8 cellular contexts compared by ENCODE assay signal in the genomic region with DNA sequence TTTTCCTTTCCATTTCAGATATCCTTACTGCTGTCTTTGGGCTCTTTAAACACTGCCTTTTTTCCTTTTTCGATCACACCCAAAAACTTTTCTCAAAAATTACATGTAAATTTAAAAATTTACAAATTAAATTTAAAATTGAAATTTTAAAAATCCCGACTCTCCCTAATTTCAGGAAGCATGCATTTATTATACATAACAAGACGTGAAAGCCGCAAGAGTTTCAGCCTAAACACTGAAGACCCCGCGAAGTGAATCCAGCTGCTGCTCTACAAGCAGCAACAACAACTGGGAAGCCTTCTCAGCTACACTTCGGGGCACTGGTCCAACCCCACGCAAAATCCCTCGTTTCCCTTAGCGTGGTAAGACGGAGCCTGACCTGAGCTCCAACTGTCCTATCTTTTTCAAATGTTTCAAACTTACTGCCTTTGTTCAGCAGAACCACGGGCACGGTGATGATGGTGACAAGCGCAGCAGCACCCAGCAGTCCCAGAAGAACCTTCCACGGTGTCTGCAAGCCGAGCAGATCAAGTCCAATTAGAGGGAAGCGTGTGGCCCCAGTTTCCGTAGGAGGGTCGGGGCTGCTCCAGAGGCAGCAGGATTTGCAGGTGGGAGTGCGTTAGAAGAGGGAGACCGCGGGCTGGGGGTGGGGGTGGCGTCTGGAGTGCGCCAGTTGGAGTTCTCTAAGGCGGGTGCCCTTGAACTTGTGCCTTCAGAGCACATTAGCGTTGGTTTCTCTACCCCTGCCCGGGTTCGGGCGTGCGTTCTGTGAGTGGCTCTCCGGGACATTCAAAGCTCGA. TPM values are rescaled to one million over a fixed set of nuclear protein-coding genes. Genes with fewer than 3 reads are reported as not detected.
A peak's percentile ranks its signal among the peaks of the same experiment; 100 is the strongest.
DNase-seq lines count a peak whose midpoint lies in the region; ATAC-seq and TF ChIP-seq lines count a peak whose summit lies in the region.

No MANE protein-coding gene starts in this region.

- intact Hi-C loops in Right ventricle myocardium superior (cut with DNase I) = no loop called here
- intact Hi-C loops in psoas muscle (cut with DNase I) = no loop called here

- no peaks in the 10 kb centered on the region for H3K36me3 ChIP-seq in psoas muscle (ENCODE audit: insufficient read depth in 1 of 2, low read depth in 1 of 2)

- TF ChIP-seq CTCF in psoas muscle (IDR thresholded peaks at IDR 0.05) = no peak

- no peak overlapping the region for H3K27ac ChIP-seq in psoas muscle

- no peaks in the 10 kb centered on the region for H3K4me1 ChIP-seq in psoas muscle

- peaks cover 0 to 14% (median 3%) of the 10 kb centered on the region in 3 donors for H3K27me3 ChIP-seq in psoas muscle (ENCODE audit: insufficient read depth in 3 of 3, low read length in 2 of 3)

- no peak for DNase-seq in activated CD4-positive, CD25-positive, alpha-beta regulatory T cell treated with anti-CD3 and anti-CD28 coated beads, Interleukin-2, amount 50 U/mL, for 72 hours
- DNase-seq in activated T-cell treated with anti-CD3 and anti-CD28 coated beads, Interleukin-2, amount 50 U/mL, for 1 hour = peak; percentile 48
- DNase-seq in Right ventricle myocardium superior = no peak
- DNase-seq in psoas muscle = peak in 1 of 2 donors; percentile 15
- no peak for DNase-seq in NCI-H128 (lab: John Stamatoyannopoulos, UW; ENCODE audit: unreplicated experiment)
- DNase-seq in NOMO-1 treated with dmso at 0.1 percent for 144 hours (lab: John Stamatoyannopoulos, UW; ENCODE audit: unreplicated experiment) = no peak

- 7 to 9% (median 8%) methylated on average over 32 of the region's 32 CpGs for WGBS in psoas muscle, 3 donors

- peak; percentile 11 to 12 for ATAC-seq in activated CD4-positive, CD25-positive, alpha-beta regulatory T cell treated with anti-CD3 and anti-CD28 coated beads, Interleukin-2, amount 50 U/mL, for 24 hours
- ATAC-seq in Right ventricle myocardium superior (ENCODE audit: poor library complexity) (peak; percentile 56), psoas muscle (peak in 2 of 4 donors; percentile 20 to 22), HG02623 (IDR thresholded peaks at IDR 0.05; ENCODE audit: unreplicated experiment) (no peak)

- no peaks in the 10 kb centered on the region for H3K9me3 ChIP-seq in psoas muscle

- peak overlapping the region; percentile 65 for H3K4me3 ChIP-seq in psoas muscle

RNA-seq across cellular contexts. Expression of a gene that starts 0.8 kb away (rescaled TPM):
- total RNA-seq in Right ventricle myocardium superior = 3.8 TPM
- total RNA-seq in psoas muscle = 1 to 10 TPM in 3 of 4 donors, under 1 TPM in 1; 0.80 to 3.1 (median 1.4) TPM
- under 1 TPM; 0.25 to 0.65 (median 0.59) TPM for polyA plus RNA-seq in psoas muscle
